In the genomic region with DNA sequence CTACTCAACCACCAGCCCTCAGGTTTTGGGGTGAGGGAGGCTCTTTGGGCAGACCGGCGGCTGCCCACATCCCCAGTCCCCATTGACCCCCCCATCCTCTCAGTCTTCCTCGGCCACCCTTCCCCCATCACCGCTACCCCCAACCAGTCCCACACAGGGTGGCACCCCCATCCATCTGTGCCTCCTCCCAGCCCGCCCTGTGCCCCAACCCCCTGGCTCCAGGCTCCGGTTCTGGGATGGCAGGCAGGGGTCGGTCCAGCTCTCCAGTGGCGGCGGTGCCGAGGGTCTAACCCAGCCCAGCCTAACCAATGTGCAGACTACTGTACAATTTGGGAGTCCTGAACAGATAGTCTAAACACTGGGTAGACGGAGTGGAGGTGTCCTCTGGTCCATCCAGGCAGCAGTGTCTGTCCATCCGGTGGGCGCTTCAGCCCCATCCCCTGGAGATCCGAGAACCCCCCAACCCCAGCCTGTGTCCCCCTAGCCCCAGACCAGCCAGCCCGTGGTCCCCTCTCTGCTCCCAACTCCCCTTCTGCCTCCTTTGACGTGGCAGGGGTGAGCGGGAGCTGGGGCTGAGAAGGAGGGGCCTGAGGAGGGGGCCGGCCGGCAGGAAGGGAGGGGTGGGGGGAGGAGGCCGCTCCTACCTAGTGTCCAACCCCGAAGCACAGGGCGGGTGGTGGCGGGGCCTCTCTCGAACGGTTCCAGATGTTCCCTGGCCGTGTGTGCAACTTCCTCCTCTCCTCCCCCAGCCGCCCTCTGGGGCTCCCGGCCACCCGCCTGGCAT, we compare ENCODE assay signal across 8 cellular contexts. TPM values are rescaled to one million over a fixed set of nuclear protein-coding genes. Genes with fewer than 3 reads are reported as not detected.
DNase-seq lines count a peak whose midpoint lies in the region; ATAC-seq and TF ChIP-seq lines count a peak whose summit lies in the region.

No MANE protein-coding gene starts in this region.

- peak overlapping the region in 1 of 3 donors; percentile 72 for H3K9ac ChIP-seq in skeletal muscle tissue (ENCODE audit: low read depth in 1 of 3, low read length in 3 of 3)

- in situ Hi-C loops in GM13976 (cut with MboI; ENCODE audit: low sequenced_read_pairs, unreplicated experiment), result no loop called here

- H3K36me3 ChIP-seq in skeletal muscle tissue (ENCODE audit: control insufficient read depth in 3 of 3, insufficient read depth in 3 of 3, low read length in 3 of 3), result no peaks in the 10 kb centered on the region

- no peak for TF ChIP-seq CTCF in GM13976 (IDR thresholded peaks at IDR 0.05; ENCODE audit: borderline replicate concordance, control extremely low read depth, extremely low read depth, insufficient read depth, missing control alignments)

- H3K4me1 Mint-ChIP-seq in T-helper 17 cell, result peaks cover 12% of the 10 kb centered on the region
- peaks cover 14% of the 10 kb centered on the region for H3K4me1 Mint-ChIP-seq in activated naive CD8-positive, alpha-beta T cell treated with anti-CD3 and anti-CD28 coated beads, Interleukin-2, amount 50 U/mL, for 24 hours

- peak overlapping the region in 2 of 3 donors; percentile 52 to 68 for H3K4me3 ChIP-seq in skeletal muscle tissue (ENCODE audit: low read length in 3 of 3)

- intact Hi-C loops in left cardiac atrium (cut with DNase I), result no loop called here

- H3K27ac Mint-ChIP-seq in T-helper 17 cell, result peak overlapping the region; percentile 69
- no peak overlapping the region for H3K27ac Mint-ChIP-seq in activated naive CD8-positive, alpha-beta T cell treated with anti-CD3 and anti-CD28 coated beads, Interleukin-2, amount 50 U/mL, for 24 hours

- peaks cover 9 to 10% (median 9%) of the 10 kb centered on the region in 3 donors for H3K4me1 ChIP-seq in skeletal muscle tissue (ENCODE audit: control insufficient read depth in 3 of 3, insufficient read depth in 3 of 3, low read length in 3 of 3)

- DNase-seq in GM13976 (ENCODE audit: low spot score) (peak; percentile 56), T-helper 17 cell (no peak), left cardiac atrium (peak; percentile 86), NCI-H2196 (lab: John Stamatoyannopoulos, UW; ENCODE audit: unreplicated experiment) (no peak)
- DNase-seq in activated naive CD8-positive, alpha-beta T cell treated with anti-CD3 and anti-CD28 coated beads, Interleukin-2, amount 50 U/mL, for 24 hours, result no peak

- H3K36me3 Mint-ChIP-seq in T-helper 17 cell (ENCODE audit: low read depth), result peaks cover 6% of the 10 kb centered on the region
- H3K36me3 Mint-ChIP-seq in activated naive CD8-positive, alpha-beta T cell treated with anti-CD3 and anti-CD28 coated beads, Interleukin-2, amount 50 U/mL, for 24 hours (ENCODE audit: low read depth), result no peaks in the 10 kb centered on the region

- H3K27me3 Mint-ChIP-seq in T-helper 17 cell, result peaks cover 34% of the 10 kb centered on the region
- peaks cover 15% of the 10 kb centered on the region for H3K27me3 Mint-ChIP-seq in activated naive CD8-positive, alpha-beta T cell treated with anti-CD3 and anti-CD28 coated beads, Interleukin-2, amount 50 U/mL, for 24 hours

- ATAC-seq in T-helper 17 cell (no peak), left cardiac atrium (peak; percentile 79 to 82), GM21360 (IDR thresholded peaks at IDR 0.05; ENCODE audit: unreplicated experiment) (no peak), HG02840 (IDR thresholded peaks at IDR 0.05; ENCODE audit: low FRiP score, unreplicated experiment) (no peak)
- ATAC-seq in activated naive CD8-positive, alpha-beta T cell treated with anti-CD3 and anti-CD28 coated beads, Interleukin-2, amount 50 U/mL, for 24 hours, result no peak

- no peaks in the 10 kb centered on the region for H3K9me3 Mint-ChIP-seq in activated naive CD8-positive, alpha-beta T cell treated with anti-CD3 and anti-CD28 coated beads, Interleukin-2, amount 50 U/mL, for 24 hours

- H3K27me3 ChIP-seq in skeletal muscle tissue (ENCODE audit: control insufficient read depth in 3 of 3, insufficient read depth in 3 of 3, low read length in 3 of 3), result peaks cover 4 to 23% (median 8%) of the 10 kb centered on the region in 3 donors

- H3K27ac ChIP-seq in skeletal muscle tissue (ENCODE audit: low read depth, low read length), result peak overlapping the region; percentile 72

- no peak overlapping the region for H3K4me3 Mint-ChIP-seq in T-helper 17 cell
- H3K4me3 Mint-ChIP-seq in activated naive CD8-positive, alpha-beta T cell treated with anti-CD3 and anti-CD28 coated beads, Interleukin-2, amount 50 U/mL, for 24 hours, result no peak overlapping the region

- no peaks in the 10 kb centered on the region for H3K9me3 ChIP-seq in T-helper 17 cell (ENCODE audit: control insufficient read depth, low read length, poor library complexity, severe bottlenecking)
- H3K9me3 ChIP-seq in skeletal muscle tissue (ENCODE audit: control insufficient read depth in 3 of 3, low read length in 3 of 3), result no peaks in the 10 kb centered on the region

RNA-seq across cellular contexts. Expression of gene GOLGA2, which starts 31.2 kb away (rescaled TPM):
- total RNA-seq in T-helper 17 cell, result 10 to 100 TPM; 50.0 to 60.5 TPM
- 100 to 1,000 TPM in 1 of 2 donors, 10 to 100 TPM in 1; 85.6 to 113 TPM for total RNA-seq in left cardiac atrium
- 85.1 TPM for total RNA-seq in skeletal muscle tissue

RNA-seq across cellular contexts. Expression of gene SWI5, which starts 31.4 kb away (rescaled TPM):
- total RNA-seq in T-helper 17 cell, result 10 to 100 TPM in 1 of 2 donors, 1 to 10 TPM in 1; 6.1 to 10.3 TPM
- 10 to 100 TPM; 17.2 to 18.4 TPM for total RNA-seq in left cardiac atrium
- 17.7 TPM for total RNA-seq in skeletal muscle tissue

RNA-seq across cellular contexts. Expression of gene DNM1, which starts 41.5 kb away (rescaled TPM):
- 1 to 10 TPM; 1.3 to 2.2 TPM for total RNA-seq in T-helper 17 cell
- 10 to 100 TPM; 11.3 to 14.0 TPM for total RNA-seq in left cardiac atrium
- total RNA-seq in skeletal muscle tissue, result 20.4 TPM

RNA-seq across cellular contexts. Expression of gene CIZ1, which starts 53.3 kb away (rescaled TPM):
- total RNA-seq in T-helper 17 cell (100 to 1,000 TPM; 128 to 134 TPM), left cardiac atrium (10 to 100 TPM; 67.1 to 68.5 TPM), skeletal muscle tissue (12.0 TPM)

Comparison
In these comparisons a context has a peak if more than half of its experiments do, and no peak if none do; other contexts are left out.
1. DNase-seq: peak in GM13976 (single experiment) and left cardiac atrium (single experiment); none in T-helper 17 cell (0 of 3), activated naive CD8-positive, alpha-beta T cell treated with anti-CD3 and anti-CD28 coated beads, Interleukin-2, amount 50 U/mL, for 24 hours (single experiment) and NCI-H2196 (single experiment).
2. ATAC-seq: peak in left cardiac atrium (2 of 2); none in T-helper 17 cell (single experiment), activated naive CD8-positive, alpha-beta T cell treated with anti-CD3 and anti-CD28 coated beads, Interleukin-2, amount 50 U/mL, for 24 hours (single experiment), GM21360 (single experiment) and HG02840 (single experiment).